ENCODE assay signal across 10 cellular contexts in genomic region chr3:120448707-120449650, GRCh38. TPM values are rescaled to one million over a fixed set of nuclear protein-coding genes. Genes with fewer than 3 reads are reported as not detected.
A peak's percentile ranks its signal among the peaks of the same experiment; 100 is the strongest.
DNase-seq lines count a peak whose midpoint lies in the region; ATAC-seq and TF ChIP-seq lines count a peak whose summit lies in the region.
"Had no signal": no experiment of that assay in that cellular context is flagged by ENCODE, and none has a peak within 500 bp of the region (broad histone marks: within the 10 kb centered on the region; RNA-seq: fewer than 3 reads in every experiment).

No MANE protein-coding gene starts in this region.

- 36 to 51% methylated on average over 8 of the region's 8 CpGs for WGBS in heart right ventricle, 2 donors

- H3K4me1 ChIP-seq in heart right ventricle = peaks cover 9 to 65% (median 57%) of the 10 kb centered on the region in 9 donors
- peaks cover 40% of the 10 kb centered on the region for H3K4me1 ChIP-seq in rectal smooth muscle tissue (ENCODE audit: control insufficient read depth, insufficient read depth, low read length)

- H3K9me3 ChIP-seq in WERI-Rb-1 (ENCODE audit: severe bottlenecking) (no peaks in the 10 kb centered on the region), heart right ventricle (peaks cover 0 to under 1% (median 0%) of the 10 kb centered on the region in 11 donors)
- H3K9me3 ChIP-seq: mucosa of descending colon had no signal

- TF ChIP-seq CTCF in WERI-Rb-1 (IDR thresholded peaks at IDR 0.05; ENCODE audit: low read depth, low read length) (no peak), heart right ventricle (IDR thresholded peaks at IDR 0.05) (no peak)

- ATAC-seq in heart right ventricle (peak in 6 of 8 donors; percentile 26 to 56 (median 40)), GM18873 (IDR thresholded peaks at IDR 0.05; ENCODE audit: low FRiP score, unreplicated experiment) (no peak), GM18909 (IDR thresholded peaks at IDR 0.05; ENCODE audit: poor library complexity, unreplicated experiment) (no peak)

- H3K4me3 ChIP-seq in WERI-Rb-1 (ENCODE audit: low read depth, low read length) = peak overlapping the region; percentile 70
- H3K4me3 ChIP-seq in heart right ventricle = peak overlapping the region; percentile 75 to 99 (median 92)
- peak overlapping the region; percentile 78 for H3K4me3 ChIP-seq in rectal smooth muscle tissue (ENCODE audit: low read length)
- H3K4me3 ChIP-seq: mucosa of descending colon had no signal

- intact Hi-C loops in heart right ventricle (cut with DNase I) = no loop called here

- H3K9ac ChIP-seq in rectal smooth muscle tissue (ENCODE audit: low read length) = no peak overlapping the region

- H3K27ac ChIP-seq in WERI-Rb-1 = peak overlapping the region; percentile 26; the same call in 1 of the 2 replicates
- peak overlapping the region; percentile 86 to 99 (median 96) for H3K27ac ChIP-seq in heart right ventricle
- peak overlapping the region; percentile 95 for H3K27ac ChIP-seq in rectal smooth muscle tissue (ENCODE audit: low read depth, low read length)

- H3K27me3 ChIP-seq in WERI-Rb-1 (ENCODE audit: insufficient read depth, low read depth, severe bottlenecking) (no peaks in the 10 kb centered on the region), heart right ventricle (peaks cover 0 to 38% (median 0%) of the 10 kb centered on the region in 7 donors), rectal smooth muscle tissue (ENCODE audit: control insufficient read depth, insufficient read depth, low read length) (peaks cover 2% of the 10 kb centered on the region)

- DNase-seq in ELR (ENCODE audit: low read depth) (peak; percentile 75), WERI-Rb-1 (no peak), heart right ventricle (peak in 1 of 2 donors; percentile 38), inferior parietal cortex (ENCODE audit: extremely low spot score) (no peak)
- no peak for DNase-seq in activated naive CD4-positive, alpha-beta T cell (lab: John Stamatoyannopoulos, UW)
- DNase-seq: activated CD4-positive, alpha-beta T cell treated with anti-CD3 and anti-CD28 coated beads, Interleukin-2, amount 50 U/mL, for 48 hours; mucosa of descending colon had no signal

- peaks cover 18% of the 10 kb centered on the region for H3K36me3 ChIP-seq in WERI-Rb-1
- H3K36me3 ChIP-seq in heart right ventricle = peaks cover 0 to 29% (median 0%) of the 10 kb centered on the region in 9 donors
- no peaks in the 10 kb centered on the region for H3K36me3 ChIP-seq in rectal smooth muscle tissue (ENCODE audit: control insufficient read depth, insufficient read depth, low read length)

RNA-seq across cellular contexts. Expression of gene FSTL1, which starts 1.8 kb away (rescaled TPM):
- total RNA-seq in heart right ventricle = 100 to 1,000 TPM; 100 to 346 (median 213) TPM
- polyA plus RNA-seq in heart right ventricle = 10 to 100 TPM; 54.4 to 88.5 TPM

Comparison
In these comparisons a context has a peak if more than half of its experiments do, and no peak if none do; other contexts are left out.
1. H3K27ac ChIP-seq: peak in every context shown above with its lines; median percentile 96 in heart right ventricle; 95 in rectal smooth muscle tissue; 26 in WERI-Rb-1.
2. ATAC-seq: peak in heart right ventricle (6 of 8); none in GM18873 (single experiment) and GM18909 (single experiment).
3. Peak in every context shown above with its lines, with median percentiles within 50 percentile points of each other: H3K4me3 ChIP-seq.